ENCODE assay signal across 15 cellular contexts in the genomic region with DNA sequence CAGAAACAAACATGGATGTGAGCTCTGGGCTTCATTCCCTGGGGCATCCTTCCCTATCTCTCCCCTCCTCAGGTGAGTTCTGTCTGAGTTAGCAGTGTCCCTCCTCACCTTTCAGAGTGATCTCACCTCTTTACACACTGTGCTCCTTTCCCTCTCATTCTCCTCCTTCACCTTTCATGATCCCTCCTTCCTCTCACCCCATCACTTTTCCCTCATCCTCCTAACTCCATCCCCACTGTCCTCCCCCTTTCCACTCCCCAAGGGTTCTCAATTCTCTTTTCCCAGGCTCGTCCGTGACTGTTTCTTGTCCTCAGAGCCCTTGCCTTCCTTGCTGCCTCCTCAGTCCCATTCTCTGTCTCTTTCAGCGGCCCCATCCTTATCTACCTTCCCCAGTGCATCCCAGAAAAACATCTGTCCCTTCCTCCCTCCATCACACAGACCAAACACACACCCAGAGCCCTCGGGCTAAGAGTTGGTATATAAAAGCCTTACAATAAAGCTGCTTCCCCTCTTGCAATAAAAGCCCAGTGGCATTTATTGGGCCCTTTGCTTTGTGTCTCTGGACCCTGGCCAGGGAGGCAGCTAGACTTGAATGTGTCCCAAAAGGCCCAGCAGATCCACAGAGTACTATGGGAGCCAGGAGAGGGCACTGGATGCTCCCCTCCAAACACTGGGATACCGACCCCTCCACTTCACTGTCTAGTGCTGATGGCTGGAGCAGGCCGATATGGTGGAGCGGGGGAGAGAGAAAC. TPM values are rescaled to one million over a fixed set of nuclear protein-coding genes. Genes with fewer than 3 reads are reported as not detected.
DNase-seq lines count a peak whose midpoint lies in the region; ATAC-seq and TF ChIP-seq lines count a peak whose summit lies in the region.
"Had no signal": no experiment of that assay in that cellular context is flagged by ENCODE, and none has a peak within 500 bp of the region (broad histone marks: within the 10 kb centered on the region; RNA-seq: fewer than 3 reads in every experiment).

No MANE protein-coding gene starts in this region.

- peaks cover 15% of the 10 kb centered on the region for H3F3A ChIP-seq in neural progenitor cell (ENCODE audit: low read depth)

- H3K9me3 ChIP-seq in endodermal cell (ENCODE audit: control insufficient read depth, low read length) (no peaks in the 10 kb centered on the region), neural progenitor cell (ENCODE audit: low read depth) (no peaks in the 10 kb centered on the region), psoas muscle (no peaks in the 10 kb centered on the region)
- H3K9me3 ChIP-seq: upper lobe of left lung had no signal

- TF ChIP-seq CTCF in endodermal cell (conservative IDR thresholded peaks at IDR 0.05) (no peak), neural progenitor cell (IDR thresholded peaks at IDR 0.05) (no peak), psoas muscle (IDR thresholded peaks at IDR 0.05) (no peak)

- no peak for ATAC-seq in psoas muscle

- DNase-seq in NCI-H1105 treated with DMSO at 0.1 percent for 48 hours (lab: John Stamatoyannopoulos, UW) (peak; percentile 10), NCI-H1105 (lab: John Stamatoyannopoulos, UW) (no peak), NCI-H69 (lab: John Stamatoyannopoulos, UW) (peak; percentile 60), endodermal cell (no peak), neural progenitor cell (ENCODE audit: low spot score) (no peak), psoas muscle (no peak), KBM-7 (no peak), NCI-H1048 (lab: John Stamatoyannopoulos, UW) (no peak)
- DNase-seq: activated CD4-positive, alpha-beta T cell treated with anti-CD3 and anti-CD28 coated beads, Interleukin-2, amount 50 U/mL, for 4 hours; activated gamma-delta T cell treated with Interleukin-2 at 50 U/mL for 16 hours had no signal

- H3K4me1 ChIP-seq in endodermal cell (ENCODE audit: control insufficient read depth, insufficient read depth, low read length) = peaks cover 3% of the 10 kb centered on the region
- peaks cover 17% of the 10 kb centered on the region for H3K4me1 ChIP-seq in neural progenitor cell
- peaks cover 8% of the 10 kb centered on the region for H3K4me1 ChIP-seq in psoas muscle

- peak overlapping the region; percentile 96 for H3K4me2 ChIP-seq in neural progenitor cell

- intact Hi-C loops in psoas muscle (cut with DNase I) = no loop called here

- no peaks in the 10 kb centered on the region for H4K20me1 ChIP-seq in neural progenitor cell (ENCODE audit: low read depth)

- H3K27me3 ChIP-seq in endodermal cell (ENCODE audit: control insufficient read depth, insufficient read depth, low read length, poor library complexity, severe bottlenecking) = peaks cover 92% of the 10 kb centered on the region
- H3K27me3 ChIP-seq in neural progenitor cell = peaks cover 94% of the 10 kb centered on the region
- peaks cover 0 to 80% (median 35%) of the 10 kb centered on the region in 3 donors for H3K27me3 ChIP-seq in psoas muscle (ENCODE audit: insufficient read depth in 3 of 3, low read length in 2 of 3)

- no peaks in the 10 kb centered on the region for H3K9me3 Mint-ChIP-seq in endodermal cell
- peaks cover 8% of the 10 kb centered on the region for H3K9me3 Mint-ChIP-seq in neural progenitor cell

- H3K36me3 Mint-ChIP-seq in endodermal cell (ENCODE audit: low read depth) = no peaks in the 10 kb centered on the region
- H3K36me3 Mint-ChIP-seq in neural progenitor cell = peaks cover 16% of the 10 kb centered on the region

- no peak overlapping the region for H3K27ac ChIP-seq in endodermal cell (ENCODE audit: low read depth, low read length)
- H3K27ac ChIP-seq in neural progenitor cell = no peak overlapping the region
- H3K27ac ChIP-seq in psoas muscle = no peak overlapping the region
- H3K27ac ChIP-seq: 22Rv1 had no signal

- peaks cover 16% of the 10 kb centered on the region for H3K4me1 Mint-ChIP-seq in endodermal cell
- H3K4me1 Mint-ChIP-seq in neural progenitor cell = peaks cover 18% of the 10 kb centered on the region

- H3K27me3 Mint-ChIP-seq in endodermal cell (ENCODE audit: insufficient read depth) (peaks cover 94% of the 10 kb centered on the region), neural progenitor cell (ENCODE audit: insufficient read depth, low read depth) (peaks cover 67% of the 10 kb centered on the region)

- 42 to 47% methylated on average over 4 to 7 of the region's 7 CpGs for WGBS in endodermal cell (ENCODE audit: insufficient coverage in 1 of 2, insufficient read length in 1 of 2), 2 experiments
- WGBS in psoas muscle, 3 donors = 46 to 55% (median 53%) methylated on average over 7 of the region's 7 CpGs

- H3K27ac Mint-ChIP-seq in endodermal cell (no peak overlapping the region), neural progenitor cell (no peak overlapping the region)

- in situ Hi-C loops in KBM-7 (cut with MboI; ENCODE audit: low pct_unique_long_range_greater_than_20kb, low sequenced_read_pairs) = no loop called here

- H3K4me3 Mint-ChIP-seq in endodermal cell (peak overlapping the region; percentile 55), neural progenitor cell (peak overlapping the region; percentile 80)

- H3K9ac ChIP-seq in endodermal cell (ENCODE audit: extremely low read depth, low read length, poor library complexity, severe bottlenecking) = no peak overlapping the region
- H3K9ac ChIP-seq in neural progenitor cell = no peak overlapping the region

- H3K36me3 ChIP-seq in endodermal cell (ENCODE audit: control insufficient read depth, insufficient read depth, low read length) (peaks cover 6% of the 10 kb centered on the region), neural progenitor cell (no peaks in the 10 kb centered on the region), psoas muscle (ENCODE audit: insufficient read depth in 1 of 2, low read depth in 1 of 2) (peaks cover 0 to 17% of the 10 kb centered on the region in 2 donors)

- H2AFZ ChIP-seq in neural progenitor cell (replicated peaks) = no peak overlapping the region

- H3K79me2 ChIP-seq in neural progenitor cell (ENCODE audit: low read depth) = no peaks in the 10 kb centered on the region

- H3K4me3 ChIP-seq in endodermal cell (ENCODE audit: low read length) = no peak overlapping the region
- H3K4me3 ChIP-seq in neural progenitor cell = peak overlapping the region; percentile 61
- H3K4me3 ChIP-seq in psoas muscle = no peak overlapping the region

RNA-seq across cellular contexts. Expression of gene RNF39, which starts 1.9 kb away (rescaled TPM):
- total RNA-seq in endodermal cell (under 1 TPM in 1 of 2 donors, not detected in 1; 0.15 TPM), neural progenitor cell (ENCODE audit: low replicate concordance) (not detected in 2 replicates), psoas muscle (not detected)
- not detected for polyA plus RNA-seq in endodermal cell (2013, experiment 1 of 2)
- polyA plus RNA-seq in endodermal cell (2013, experiment 2 of 2) = not detected
- polyA plus RNA-seq in psoas muscle = under 1 TPM in 1 of 3 donors, not detected in 2; 0.03 TPM
- total RNA-seq: OCI-LY7; T-helper 2 cell treated with Interferon-gamma antibody and Interleukin-4, amounts not matched to agents 100 ng/mL and 5 ng/mL, for 36 hours had no signal

RNA-seq across cellular contexts. Expression of gene PPP1R11, which starts 6.7 kb away (rescaled TPM):
- total RNA-seq in endodermal cell = 10 to 100 TPM; 32.4 to 35.2 TPM
- 52.7 TPM for polyA plus RNA-seq in endodermal cell (2013, experiment 1 of 2)
- 47.4 TPM for polyA plus RNA-seq in endodermal cell (2013, experiment 2 of 2)
- total RNA-seq in neural progenitor cell (ENCODE audit: low replicate concordance) = 22.7 and 28.4 TPM in 2 replicates
- total RNA-seq in psoas muscle = 10 to 100 TPM; 31.9 to 48.5 (median 37.8) TPM
- polyA plus RNA-seq in psoas muscle = 10 to 100 TPM; 59.4 to 81.2 (median 79.8) TPM

RNA-seq across cellular contexts. Expression of gene POLR1H, which starts 12.6 kb away (rescaled TPM):
- 10 to 100 TPM; 23.0 to 27.2 TPM for total RNA-seq in endodermal cell
- polyA plus RNA-seq in endodermal cell (2013, experiment 1 of 2) = 45.5 TPM
- 40.4 TPM for polyA plus RNA-seq in endodermal cell (2013, experiment 2 of 2)
- total RNA-seq in neural progenitor cell (ENCODE audit: low replicate concordance) = 25.0 and 34.8 TPM in 2 replicates
- total RNA-seq in psoas muscle = 10 to 100 TPM; 15.4 to 25.9 (median 20.2) TPM
- 10 to 100 TPM; 23.7 to 32.9 (median 32.4) TPM for polyA plus RNA-seq in psoas muscle

RNA-seq across cellular contexts. Expression of gene TRIM31, which starts 39.2 kb away (rescaled TPM):
- not detected for total RNA-seq in endodermal cell
- not detected for polyA plus RNA-seq in endodermal cell (2013, experiment 1 of 2)
- not detected for polyA plus RNA-seq in endodermal cell (2013, experiment 2 of 2)
- not detected in 2 replicates for total RNA-seq in neural progenitor cell (ENCODE audit: low replicate concordance)
- total RNA-seq in psoas muscle = not detected
- polyA plus RNA-seq in psoas muscle = under 1 TPM in 2 of 3 donors, not detected in 1; 0.01 to 0.15 TPM
- total RNA-seq: kidney epithelial cell; OCI-LY7; T-helper 2 cell treated with Interferon-gamma antibody and Interleukin-4, amounts not matched to agents 100 ng/mL and 5 ng/mL, for 36 hours had no signal

Comparison
In these comparisons a context has a peak if more than half of its experiments do, and no peak if none do; other contexts are left out.
1. DNase-seq: peak in NCI-H1105 treated with DMSO at 0.1 percent for 48 hours (single experiment) and NCI-H69 (single experiment); none in NCI-H1105 (single experiment), endodermal cell (single experiment), neural progenitor cell (single experiment), psoas muscle (0 of 2), KBM-7 (single experiment) and NCI-H1048 (single experiment).